In genomic region chr5:74864823-74865222, GRCh38 we compare ENCODE assay signal across 8 cellular contexts. TPM values are rescaled to one million over a fixed set of nuclear protein-coding genes. Genes with fewer than 3 reads are reported as not detected.
A peak's percentile ranks its signal among the peaks of the same experiment; 100 is the strongest.
DNase-seq lines count a peak whose midpoint lies in the region; ATAC-seq, FAIRE-seq and TF ChIP-seq lines count a peak whose summit lies in the region.

No MANE protein-coding gene starts in this region.

- H3K36me3 ChIP-seq in keratinocyte (ENCODE audit: control insufficient read depth in 2 of 2, extremely low read depth in 1 of 2, insufficient read depth in 2 of 2, low read length in 2 of 2) (no peaks in the 10 kb centered on the region), urinary bladder (ENCODE audit: insufficient read depth) (no peaks in the 10 kb centered on the region), lower lobe of right lung (no peaks in the 10 kb centered on the region), heart left ventricle (no peaks in the 10 kb centered on the region)

- H3K9me3 ChIP-seq in keratinocyte (ENCODE audit: control insufficient read depth, low read depth, low read length), result no peaks in the 10 kb centered on the region
- no peaks in the 10 kb centered on the region for H3K9me3 ChIP-seq in lower lobe of right lung
- H3K9me3 ChIP-seq in heart left ventricle, result no peaks in the 10 kb centered on the region

- H3K27me3 Mint-ChIP-seq in activated naive CD4-positive, alpha-beta T cell treated with anti-CD3 and anti-CD28 coated beads, Interleukin-2, amount 50 U/mL, for 24 hours, result no peaks in the 10 kb centered on the region
- peaks cover 28% of the 10 kb centered on the region for H3K27me3 Mint-ChIP-seq in activated T-helper 2 cell treated with anti-CD3 and anti-CD28 coated beads, Interferon-gamma antibody, Interleukin-2, Interleukin-4, amounts not matched to agents 10 μg/mL and 5 μg/mL and 100 μg/mL, durations not matched to agents 14 hours and 24 hours and 36 hours (ENCODE audit: low read depth)

- H3K27ac Mint-ChIP-seq in activated naive CD4-positive, alpha-beta T cell treated with anti-CD3 and anti-CD28 coated beads, Interleukin-2, amount 50 U/mL, for 24 hours, result peak overlapping the region; percentile 98
- no peak overlapping the region for H3K27ac Mint-ChIP-seq in activated T-helper 2 cell treated with anti-CD3 and anti-CD28 coated beads, Interferon-gamma antibody, Interleukin-2, Interleukin-4, amounts not matched to agents 10 μg/mL and 5 μg/mL and 100 μg/mL, durations not matched to agents 14 hours and 24 hours and 36 hours

- intact Hi-C loops in activated T-helper 2 cell treated with anti-CD3 and anti-CD28 coated beads, Interferon-gamma antibody, Interleukin-2, Interleukin-4, amounts not matched to agents 10 μg/mL and 5 μg/mL and 100 μg/mL, durations not matched to agents 14 hours and 24 hours and 36 hours (cut with micrococcal nuclease), result no loop called here
- intact Hi-C loops in lower lobe of right lung (cut with DNase I), result no loop called here
- intact Hi-C loops in heart left ventricle (cut with DNase I), result no loop called here

- 45% methylated on average over 8 of the region's 8 CpGs for WGBS in urinary bladder
- WGBS in heart left ventricle, 4 donors, result 55 to 60% (median 59%) methylated on average over 8 of the region's 8 CpGs

- no peaks in the 10 kb centered on the region for H4K20me1 ChIP-seq in keratinocyte (ENCODE audit: control insufficient read depth, extremely low read depth, insufficient read depth, low read length)

- DNase-seq in activated naive CD4-positive, alpha-beta T cell treated with anti-CD3 and anti-CD28 coated beads, Interleukin-2, amount 50 U/mL, for 16 hours, result no peak
- no peak for DNase-seq in activated T-helper 2 cell treated with anti-CD3 and anti-CD28 coated beads, Interferon-gamma antibody, Interleukin-2, Interleukin-4, amounts not matched to agents 10 μg/mL and 5 μg/mL and 100 μg/mL, durations not matched to agents 14 hours and 24 hours and 36 hours (ENCODE audit: low spot score)
- DNase-seq in keratinocyte (ENCODE audit: low read depth, low spot score) (no peak), lower lobe of right lung (no peak), heart left ventricle (no peak)
- no peak for DNase-seq in effector CD8-positive, alpha-beta T cell (lab: John Stamatoyannopoulos, UW)

- H3K9me1 ChIP-seq in keratinocyte (ENCODE audit: control insufficient read depth, extremely low read depth, insufficient read depth, low read length), result no peaks in the 10 kb centered on the region

- H3K4me1 Mint-ChIP-seq in activated naive CD4-positive, alpha-beta T cell treated with anti-CD3 and anti-CD28 coated beads, Interleukin-2, amount 50 U/mL, for 24 hours, result peaks cover 55% of the 10 kb centered on the region
- H3K4me1 Mint-ChIP-seq in activated T-helper 2 cell treated with anti-CD3 and anti-CD28 coated beads, Interferon-gamma antibody, Interleukin-2, Interleukin-4, amounts not matched to agents 10 μg/mL and 5 μg/mL and 100 μg/mL, durations not matched to agents 14 hours and 24 hours and 36 hours (ENCODE audit: low read depth), result peaks cover 4% of the 10 kb centered on the region

- H3K4me3 ChIP-seq in keratinocyte (ENCODE audit: control insufficient read depth in 2 of 3, extremely low read depth in 1 of 3, insufficient read depth in 2 of 3, low read depth in 1 of 3, low read length in 3 of 3), result peak overlapping the region; percentile 76 to 83 (median 82)
- peak overlapping the region; percentile 77 for H3K4me3 ChIP-seq in urinary bladder (ENCODE audit: low read depth, low read length)
- no peak overlapping the region for H3K4me3 ChIP-seq in lower lobe of right lung
- H3K4me3 ChIP-seq in heart left ventricle, result peak overlapping the region in 1 of 12 donors; percentile 49

- FAIRE-seq in keratinocyte (lab: Jason Lieb, UNC), result peak; percentile 67

- H3K9me3 Mint-ChIP-seq in activated naive CD4-positive, alpha-beta T cell treated with anti-CD3 and anti-CD28 coated beads, Interleukin-2, amount 50 U/mL, for 24 hours, result no peaks in the 10 kb centered on the region
- no peaks in the 10 kb centered on the region for H3K9me3 Mint-ChIP-seq in activated T-helper 2 cell treated with anti-CD3 and anti-CD28 coated beads, Interferon-gamma antibody, Interleukin-2, Interleukin-4, amounts not matched to agents 10 μg/mL and 5 μg/mL and 100 μg/mL, durations not matched to agents 14 hours and 24 hours and 36 hours

- H2AFZ ChIP-seq in keratinocyte (ENCODE audit: control insufficient read depth, low read length), result no peak overlapping the region

- H3K27ac ChIP-seq in keratinocyte (ENCODE audit: control insufficient read depth, insufficient read depth, low read length) (peak overlapping the region; percentile 84), urinary bladder (ENCODE audit: low read depth) (no peak overlapping the region), lower lobe of right lung (no peak overlapping the region), heart left ventricle (no peak overlapping the region)

- H3K9ac ChIP-seq in keratinocyte (ENCODE audit: control insufficient read depth, extremely low read depth, insufficient read depth, low read length), result peak overlapping the region; percentile 83

- H3K4me2 ChIP-seq in keratinocyte (ENCODE audit: control insufficient read depth, extremely low read depth, insufficient read depth, low read depth, low read length), result peak overlapping the region; percentile 75

- peaks cover 55% of the 10 kb centered on the region for H3K79me2 ChIP-seq in keratinocyte (ENCODE audit: control insufficient read depth, insufficient read depth, low read length)

- dilution Hi-C loops in keratinocyte (cut with MboI; ENCODE audit: extremely low pct_ligation_motif_present, low sequenced_read_pairs), result no loop called here

- peak overlapping the region; percentile 90 for H3K4me3 Mint-ChIP-seq in activated naive CD4-positive, alpha-beta T cell treated with anti-CD3 and anti-CD28 coated beads, Interleukin-2, amount 50 U/mL, for 24 hours
- peak overlapping the region; percentile 86 for H3K4me3 Mint-ChIP-seq in activated T-helper 2 cell treated with anti-CD3 and anti-CD28 coated beads, Interferon-gamma antibody, Interleukin-2, Interleukin-4, amounts not matched to agents 10 μg/mL and 5 μg/mL and 100 μg/mL, durations not matched to agents 14 hours and 24 hours and 36 hours (ENCODE audit: low read depth)

- no peak for ATAC-seq in lower lobe of right lung
- ATAC-seq in heart left ventricle, result no peak

- no peak for TF ChIP-seq CTCF in keratinocyte (optimal IDR thresholded peaks at IDR 0.05 in 1 of 3, IDR thresholded peaks at IDR 0.05 in 1 of 3, conservative IDR thresholded peaks at IDR 0.05 in 1 of 3; ENCODE audit: extremely low read depth in 1 of 3, insufficient read depth in 2 of 3, low read length in 3 of 3)
- TF ChIP-seq CTCF in lower lobe of right lung (IDR thresholded peaks at IDR 0.05), result no peak
- TF ChIP-seq CTCF in heart left ventricle (IDR thresholded peaks at IDR 0.05), result no peak

- no peaks in the 10 kb centered on the region for H3K27me3 ChIP-seq in keratinocyte (ENCODE audit: control insufficient read depth, extremely low read depth, insufficient read depth, low read length)
- H3K27me3 ChIP-seq in lower lobe of right lung (ENCODE audit: low read depth), result peaks cover 44% of the 10 kb centered on the region
- peaks cover 0 to 42% (median 23%) of the 10 kb centered on the region in 9 donors for H3K27me3 ChIP-seq in heart left ventricle

- peaks cover 33% of the 10 kb centered on the region for H3K4me1 ChIP-seq in keratinocyte (ENCODE audit: control insufficient read depth, extremely low read depth, insufficient read depth, low read length)
- no peaks in the 10 kb centered on the region for H3K4me1 ChIP-seq in urinary bladder (ENCODE audit: insufficient read depth)
- peaks cover 12% of the 10 kb centered on the region for H3K4me1 ChIP-seq in lower lobe of right lung
- H3K4me1 ChIP-seq in heart left ventricle, result peaks cover 0 to 16% (median 5%) of the 10 kb centered on the region in 12 donors

- no peak for TF ChIP-seq POLR2A in heart left ventricle (IDR thresholded peaks at IDR 0.05)

- H3K36me3 Mint-ChIP-seq in activated naive CD4-positive, alpha-beta T cell treated with anti-CD3 and anti-CD28 coated beads, Interleukin-2, amount 50 U/mL, for 24 hours, result no peaks in the 10 kb centered on the region
- H3K36me3 Mint-ChIP-seq in activated T-helper 2 cell treated with anti-CD3 and anti-CD28 coated beads, Interferon-gamma antibody, Interleukin-2, Interleukin-4, amounts not matched to agents 10 μg/mL and 5 μg/mL and 100 μg/mL, durations not matched to agents 14 hours and 24 hours and 36 hours (ENCODE audit: low read depth), result no peaks in the 10 kb centered on the region

RNA-seq across cellular contexts. Expression of gene FAM169A, which starts 1.4 kb away (rescaled TPM):
- total RNA-seq in activated T-helper 2 cell treated with anti-CD3 and anti-CD28 coated beads, Interferon-gamma antibody, Interleukin-2, Interleukin-4, amounts not matched to agents 10 μg/mL and 5 μg/mL and 100 μg/mL, durations not matched to agents 14 hours and 24 hours and 36 hours, result 1.9 and 2.1 TPM in 2 replicates
- polyA plus RNA-seq in keratinocyte (7.2 to 13.1 TPM (median 8.9 TPM) in 3 replicates), urinary bladder (1.1 TPM), heart left ventricle (1 to 10 TPM in 1 of 2 donors, under 1 TPM in 1; 0.88 to 1.1 TPM)
- polyA plus RNA-seq in keratinocyte (2011; ENCODE audit: low read depth), result 3.1 TPM
- polyA plus RNA-seq in keratinocyte (2011; cell fraction: cytosol; rRNA removed), result 5.1 and 10.0 TPM in 2 replicates
- polyA plus RNA-seq in keratinocyte (2011; cell fraction: nucleus; rRNA removed), result 10.2 and 13.8 TPM in 2 replicates
- polyA plus RNA-seq in keratinocyte (2012; ENCODE audit: low replicate concordance), result 2.5 and 9.9 TPM in 2 replicates
- polyA minus RNA-seq in keratinocyte, result 1.5 to 19.1 TPM (median 9.4 TPM) in 3 replicates
- 10.2 TPM for polyA minus RNA-seq in keratinocyte (2011; cell fraction: cytosol; rRNA and poly(A)+ RNA removed)
- 10.1 and 23.6 TPM in 2 replicates for polyA minus RNA-seq in keratinocyte (2011; cell fraction: nucleus; rRNA and poly(A)+ RNA removed)
- total RNA-seq in urinary bladder (9.0 TPM), lower lobe of right lung (1.1 TPM), heart left ventricle (10 to 100 TPM in 1 of 9 donors, 1 to 10 TPM in 8; 2.6 to 10.1 (median 5.1) TPM)
